ENCODE assay signal across 16 cellular contexts in genomic region chr19:34314437-34315313, GRCh38. TPM values are rescaled to one million over a fixed set of nuclear protein-coding genes. Genes with fewer than 3 reads are reported as not detected.
DNase-seq lines count a peak whose midpoint lies in the region; ATAC-seq and TF ChIP-seq lines count a peak whose summit lies in the region.
"Had no signal": no experiment of that assay in that cellular context is flagged by ENCODE, and none has a peak within 500 bp of the region (broad histone marks: within the 10 kb centered on the region; RNA-seq: fewer than 3 reads in every experiment).

No MANE protein-coding gene starts in this region.

- no TSS peak for BruUV-seq in OCI-LY7 (replicated peaks; lab: Mats Ljungman, UMichigan)

- peak overlapping the region in 1 of 3 donors; percentile 1 for H3K9ac ChIP-seq in skeletal muscle tissue (ENCODE audit: low read depth in 1 of 3, low read length in 3 of 3)
- H3K9ac ChIP-seq: GM23248 had no signal

- H3K27me3 ChIP-seq in skeletal muscle tissue (ENCODE audit: control insufficient read depth in 3 of 3, insufficient read depth in 3 of 3, low read length in 3 of 3) (no peaks in the 10 kb centered on the region), uterus (no peaks in the 10 kb centered on the region)
- H3K27me3 ChIP-seq: brain microvascular endothelial cell, foreskin keratinocyte had no signal

- TF ChIP-seq CTCF in OCI-LY7 (conservative IDR thresholded peaks at IDR 0.05; ENCODE audit: low read length) (no peak), uterus (IDR thresholded peaks at IDR 0.05) (no peak)

- H3K27ac ChIP-seq in OCI-LY7 (ENCODE audit: low read depth, low read length, poor library complexity, severe bottlenecking) (peak overlapping the region; percentile 90), skeletal muscle tissue (ENCODE audit: low read depth, low read length) (peak overlapping the region; percentile 27), uterus (no peak overlapping the region)
- H3K27ac ChIP-seq: brain microvascular endothelial cell had no signal

- peak overlapping the region; percentile 24; the same call in 1 of the 2 replicates for H2AFZ ChIP-seq in OCI-LY7 (ENCODE audit: low read length)
- H2AFZ ChIP-seq: GM23248 had no signal

- no peaks in the 10 kb centered on the region for H3K9me2 ChIP-seq in OCI-LY7 (ENCODE audit: insufficient read depth, low read length)

- POLR2A ChIA-PET in OCI-LY7 (lab: Charles Lee), result interaction anchor here (0.9 to 1.4 kb wide), 4 partner anchors 13 to 52 kb away, joined by 3 to 15 read pairs (median 6); no protein-coding TSS in a partner anchor

- intact Hi-C loops in OCI-LY7 (cut with micrococcal nuclease; ENCODE audit: unreplicated experiment), result loop anchor here (1.0 to 5.0 kb wide), 2 partner anchors 26 to 57 kb away; no protein-coding TSS in a partner anchor
- intact Hi-C loops in uterus (cut with DNase I; ENCODE audit: low total_unique reads), result no loop called here

- H3K4me2 ChIP-seq in OCI-LY7 (ENCODE audit: low read length), result peak overlapping the region; percentile 60

- CTCF ChIA-PET in OCI-LY7 (lab: Charles Lee; ENCODE audit: unreplicated experiment), result interaction anchor here (0.8 to 0.9 kb wide), 2 partner anchors 44 to 52 kb away, joined by 3 to 4 read pairs; no protein-coding TSS in a partner anchor

- no peaks in the 10 kb centered on the region for H4K20me1 ChIP-seq in OCI-LY7 (ENCODE audit: insufficient read depth, low read length)

- DNase-seq in OCI-LY7 (ENCODE audit: low spot score), result peak; percentile 82
- no peak for DNase-seq in uterus
- no peak for DNase-seq in NCI-H446 (lab: John Stamatoyannopoulos, UW)
- DNase-seq in NCI-H526 (lab: John Stamatoyannopoulos, UW), result no peak
- DNase-seq in dermis blood vessel endothelial cell, result no peak
- DNase-seq: activated naive CD4-positive, alpha-beta T cell treated with anti-CD3 and anti-CD28 coated beads, Interleukin-2, amount 10 ng/mL, durations not matched to agents 7 days and 5 days; brain microvascular endothelial cell; CD8-positive, alpha-beta T cell; foreskin keratinocyte; GM23248; NCI-H2227 treated with DMSO at 0.1 percent for 48 hours had no signal

- peaks cover 81% of the 10 kb centered on the region for H3K4me1 ChIP-seq in OCI-LY7 (ENCODE audit: insufficient read depth, low read length, poor library complexity, severe bottlenecking)
- peaks cover 21 to 50% (median 45%) of the 10 kb centered on the region in 3 donors for H3K4me1 ChIP-seq in skeletal muscle tissue (ENCODE audit: control insufficient read depth in 3 of 3, insufficient read depth in 3 of 3, low read length in 3 of 3)
- H3K4me1 ChIP-seq in uterus, result no peaks in the 10 kb centered on the region

- H3K4me3 ChIP-seq in OCI-LY7 (ENCODE audit: low read depth, low read length, poor library complexity, severe bottlenecking), result peak overlapping the region; percentile 49
- H3K4me3 ChIP-seq in skeletal muscle tissue (ENCODE audit: low read length in 3 of 3), result no peak overlapping the region
- H3K4me3 ChIP-seq in uterus, result no peak overlapping the region
- H3K4me3 ChIP-seq: GM23248, lung had no signal

- peaks cover 32% of the 10 kb centered on the region; the same call in 1 of the 2 replicates for H3K79me2 ChIP-seq in OCI-LY7 (ENCODE audit: insufficient read depth, low read depth, low read length)

- no peaks in the 10 kb centered on the region for H3K9me3 ChIP-seq in OCI-LY7 (ENCODE audit: low read length)
- H3K9me3 ChIP-seq in skeletal muscle tissue (ENCODE audit: control insufficient read depth in 3 of 3, low read length in 3 of 3), result no peaks in the 10 kb centered on the region
- no peaks in the 10 kb centered on the region for H3K9me3 ChIP-seq in uterus

- no peak for TF ChIP-seq POLR2A in uterus (IDR thresholded peaks at IDR 0.05)

- ATAC-seq in GM18907 (IDR thresholded peaks at IDR 0.05; ENCODE audit: unreplicated experiment) (peak; percentile 54), HG02885 (IDR thresholded peaks at IDR 0.05; ENCODE audit: poor library complexity, unreplicated experiment) (peak; percentile 51)
- ATAC-seq: CD8-positive, alpha-beta T cell; foreskin keratinocyte; HepG2 had no signal

- no peaks in the 10 kb centered on the region for H3K36me3 ChIP-seq in OCI-LY7 (ENCODE audit: insufficient read depth, low read length)
- no peaks in the 10 kb centered on the region for H3K36me3 ChIP-seq in skeletal muscle tissue (ENCODE audit: control insufficient read depth in 3 of 3, insufficient read depth in 3 of 3, low read length in 3 of 3)
- H3K36me3 ChIP-seq in uterus, result no peaks in the 10 kb centered on the region
- H3K36me3 ChIP-seq: brain microvascular endothelial cell had no signal

RNA-seq across cellular contexts. Expression of gene GPI, which starts 50.3 kb away (rescaled TPM):
- total RNA-seq in OCI-LY7 (2014; rRNA removed; shearing (Covaris generic)), result 104 and 111 TPM in 2 replicates
- 207 and 218 TPM in 2 replicates for total RNA-seq in OCI-LY7 (2022)
- total RNA-seq in skeletal muscle tissue, result 80.4 TPM
- 100 to 1,000 TPM in 1 of 4 donors, 10 to 100 TPM in 3; 41.5 to 120 (median 95.2) TPM for total RNA-seq in uterus
- total RNA-seq in dermis blood vessel endothelial cell, result 128 and 344 TPM in 2 replicates

Comparison
In these comparisons a context has a peak if more than half of its experiments do, and no peak if none do; other contexts are left out.
1. H3K27ac ChIP-seq: peak in OCI-LY7 (single experiment) and skeletal muscle tissue (single experiment); none in uterus (0 of 2).